14 cellular contexts compared by ENCODE assay signal in the genomic region with DNA sequence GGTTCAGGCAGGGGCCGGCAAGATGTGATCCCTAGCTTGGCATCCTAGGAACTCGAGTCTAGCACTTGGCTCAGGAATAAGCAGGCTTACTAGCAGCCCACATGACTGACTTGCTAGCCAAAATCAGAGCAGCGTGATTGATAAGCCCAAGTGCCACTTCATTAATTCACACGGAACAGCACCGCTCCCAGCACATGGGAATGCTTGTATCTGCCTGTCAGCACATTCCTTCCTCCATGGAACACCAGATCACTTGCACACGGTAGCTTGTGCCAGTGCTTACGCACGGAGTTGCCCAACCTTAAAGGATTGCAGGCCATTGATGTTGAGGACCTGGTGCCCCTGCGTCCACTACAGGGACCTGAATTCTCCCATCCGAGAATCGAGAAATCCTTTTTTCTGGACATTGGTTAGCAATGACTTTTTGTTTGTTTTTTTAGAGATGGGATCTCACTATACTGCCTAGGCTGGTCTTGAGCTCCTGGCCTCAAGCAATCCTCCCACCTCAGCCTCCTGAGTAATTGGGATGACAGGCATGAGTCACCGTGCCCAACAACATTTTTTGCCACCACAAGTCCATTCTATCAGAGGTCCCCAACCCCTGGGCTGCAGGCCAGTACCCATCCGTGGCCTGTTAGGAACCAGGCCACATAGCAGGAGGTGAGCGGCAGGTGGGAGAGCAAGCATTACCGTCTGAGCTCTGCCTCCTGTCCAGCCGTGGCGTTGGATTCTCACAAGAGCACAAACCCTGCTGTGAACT. TPM values are rescaled to one million over a fixed set of nuclear protein-coding genes. Genes with fewer than 3 reads are reported as not detected.
A peak's percentile ranks its signal among the peaks of the same experiment; 100 is the strongest.
DNase-seq lines count a peak whose midpoint lies in the region; ATAC-seq and TF ChIP-seq lines count a peak whose summit lies in the region.
"Had no signal": no experiment of that assay in that cellular context is flagged by ENCODE, and none has a peak within 500 bp of the region (broad histone marks: within the 10 kb centered on the region; RNA-seq: fewer than 3 reads in every experiment).

No MANE protein-coding gene starts in this region.

- H3K9me3 ChIP-seq in HEK293 (ENCODE audit: control insufficient read depth, insufficient read depth, low read depth, low read length) (no peaks in the 10 kb centered on the region), right cardiac atrium (ENCODE audit: control insufficient read depth, low read length) (no peaks in the 10 kb centered on the region), skeletal muscle tissue (ENCODE audit: control insufficient read depth in 3 of 3, low read length in 3 of 3) (no peaks in the 10 kb centered on the region)
- H3K9me3 ChIP-seq: SJSA1 had no signal

- CTCF ChIA-PET in HEK293 (lab: Yijun Ruan, JAX) = interaction anchor here (0.6 to 0.8 kb wide), 2 partner anchors 13 to 27 kb away, joined by 3 to 4 read pairs; no protein-coding TSS in a partner anchor

- H3K27me3 ChIP-seq in right cardiac atrium (ENCODE audit: control insufficient read depth, insufficient read depth) (no peaks in the 10 kb centered on the region), skeletal muscle tissue (ENCODE audit: control insufficient read depth in 3 of 3, insufficient read depth in 3 of 3, low read length in 3 of 3) (no peaks in the 10 kb centered on the region)
- H3K27me3 ChIP-seq: SJSA1 had no signal

- TF ChIP-seq CTCF in HEK293 (tag by site-specific recombination; IDR thresholded peaks at IDR 0.05) = no peak

- POLR2A ChIA-PET in HEK293 (lab: Yijun Ruan, JAX) = no interaction called here

- H3K4me3 ChIP-seq in HEK293 (ENCODE audit: low read depth, low read length) (no peak overlapping the region), right cardiac atrium (ENCODE audit: low read length) (no peak overlapping the region), skeletal muscle tissue (ENCODE audit: low read length in 3 of 3) (peak overlapping the region in 1 of 3 donors; percentile 0)
- H3K4me3 ChIP-seq: coronary artery, SJSA1 had no signal

- ATAC-seq in right cardiac atrium = peak; percentile 73 to 83
- ATAC-seq in GM18502 (IDR thresholded peaks at IDR 0.05; ENCODE audit: poor library complexity, unreplicated experiment) = no peak
- ATAC-seq in HG02973 (IDR thresholded peaks at IDR 0.05; ENCODE audit: unreplicated experiment) = no peak
- no peak for ATAC-seq in GM19351 (IDR thresholded peaks at IDR 0.05; ENCODE audit: unreplicated experiment)
- ATAC-seq: activated CD8-positive, alpha-beta T cell treated with anti-CD3 and anti-CD28 coated beads for 36 hours; activated T-helper 17 cell treated with anti-CD3 and anti-CD28 coated beads, Interleukin-2, amount 50 U/mL, for 72 hours had no signal

- H3K27ac ChIP-seq in HEK293 (ENCODE audit: extremely low read depth, low read depth, low read length) (no peak overlapping the region), right cardiac atrium (ENCODE audit: low read length) (peak overlapping the region; percentile 82), skeletal muscle tissue (ENCODE audit: low read depth, low read length) (peak overlapping the region; percentile 71)
- H3K27ac ChIP-seq: coronary artery, SJSA1 had no signal

- intact Hi-C loops in right cardiac atrium (cut with DNase I) = no loop called here

- H3K9ac ChIP-seq in skeletal muscle tissue (ENCODE audit: low read depth in 1 of 3, low read length in 3 of 3) = peak overlapping the region in 2 of 3 donors; percentile 43 to 58

- H3K36me3 ChIP-seq in HEK293 (ENCODE audit: control insufficient read depth in 2 of 2, insufficient read depth in 1 of 2, low read length in 2 of 2) = no peaks in the 10 kb centered on the region
- H3K36me3 ChIP-seq in skeletal muscle tissue (ENCODE audit: control insufficient read depth in 3 of 3, insufficient read depth in 3 of 3, low read length in 3 of 3) = peaks cover 0 to 5% (median 2%) of the 10 kb centered on the region in 3 donors

- DNase-seq in amniotic epithelial cell (ENCODE audit: low read depth) (peak; percentile 78), right cardiac atrium (peak; percentile 60 to 80 (median 78))
- DNase-seq: activated CD8-positive, alpha-beta T cell treated with anti-CD3 and anti-CD28 coated beads for 36 hours; CD4-positive, alpha-beta T cell; erythroblast; stimulated activated CD4-positive, alpha-beta T cell treated with anti-CD3 and anti-CD28 coated beads, Interleukin-15, amount 100 ng/mL, for 24 hours had no signal

- WGBS in right cardiac atrium = 58% methylated on average over 17 of the region's 17 CpGs

- H3K4me1 ChIP-seq in HEK293 (ENCODE audit: control insufficient read depth, insufficient read depth, low read length) (no peaks in the 10 kb centered on the region), right cardiac atrium (ENCODE audit: control insufficient read depth, insufficient read depth, low read length) (peaks cover 3% of the 10 kb centered on the region), skeletal muscle tissue (ENCODE audit: control insufficient read depth in 3 of 3, insufficient read depth in 3 of 3, low read length in 3 of 3) (peaks cover 35 to 76% (median 53%) of the 10 kb centered on the region in 3 donors)

TF ChIP-seq in HEK293, 187 proteins besides CTCF, POLR2A, EP300 and RAD21:
- TF ChIP-seq SCRT2 (tag by site-specific recombination; IDR thresholded peaks at IDR 0.05) (0 out of 2 replicates have a peak, but pooled peaks have one; percentile 24), OVOL3 (tag by site-specific recombination; IDR thresholded peaks at IDR 0.05) (no peak), ZNF585B (tag by site-specific recombination; IDR thresholded peaks at IDR 0.05) (no peak), ZNF24 (tag by site-specific recombination; IDR thresholded peaks at IDR 0.05) (peak; percentile 49; the same call in 1 of the 2 replicates), ZBTB17 (tag by site-specific recombination; IDR thresholded peaks at IDR 0.05) (0 out of 2 replicates have a peak, but pooled peaks have one; percentile 30), ZNF223 (tag by site-specific recombination; IDR thresholded peaks at IDR 0.05) (no peak)
- TF ChIP-seq, protein P1, sequence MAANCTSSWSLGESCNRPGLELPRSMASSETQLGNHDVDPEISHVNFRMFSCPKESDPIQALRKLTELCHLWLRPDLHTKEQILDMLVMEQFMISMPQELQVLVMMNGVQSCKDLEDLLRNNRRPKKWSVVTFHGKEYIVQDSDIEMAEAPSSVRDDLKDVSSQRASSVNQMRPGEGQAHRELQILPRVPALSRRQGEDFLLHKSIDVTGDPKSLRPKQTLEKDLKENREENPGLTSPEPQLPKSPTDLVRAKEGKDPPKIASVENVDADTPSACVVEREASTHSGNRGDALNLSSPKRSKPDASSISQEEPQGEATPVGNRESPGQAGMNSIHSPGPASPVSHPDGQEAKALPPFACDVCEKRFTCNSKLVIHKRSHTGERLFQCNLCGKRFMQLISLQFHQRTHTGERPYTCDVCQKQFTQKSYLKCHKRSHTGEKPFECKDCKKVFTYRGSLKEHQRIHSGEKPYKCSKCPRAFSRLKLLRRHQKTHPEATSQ (tag by site-specific recombination; IDR thresholded peaks at IDR 0.05) = no peak

RNA-seq across cellular contexts. Expression of a gene that starts 30.6 kb away (rescaled TPM):
- total RNA-seq in right cardiac atrium = 100 to 1,000 TPM; 151 to 184 (median 172) TPM
- polyA plus RNA-seq in right cardiac atrium = 121 TPM
- total RNA-seq in skeletal muscle tissue = 66.3 TPM

Comparison
In these comparisons a context has a peak if more than half of its experiments do, and no peak if none do; other contexts are left out.
1. ATAC-seq: peak in right cardiac atrium (2 of 2); none in GM18502 (single experiment), HG02973 (single experiment) and GM19351 (single experiment).